ENCODE assay signal across 9 cellular contexts in the genomic region with DNA sequence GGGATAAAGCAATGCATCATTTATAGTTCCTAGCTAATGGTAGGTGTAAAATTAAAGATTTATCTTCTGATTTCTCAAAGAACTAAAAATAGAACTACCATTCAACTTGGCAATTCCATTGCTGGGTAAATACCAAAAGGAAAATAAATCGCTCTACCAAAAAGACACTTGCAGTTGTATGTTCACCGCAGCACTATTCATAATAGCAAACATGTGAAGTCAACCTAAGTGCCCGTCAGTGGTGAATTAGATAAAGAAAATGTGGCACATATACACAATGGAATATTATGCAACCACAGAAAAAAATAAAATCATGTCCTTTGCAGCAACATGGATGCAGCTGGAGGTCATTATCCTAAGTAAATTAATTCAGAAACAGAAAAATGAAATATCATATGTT.
"Had no signal": no experiment of that assay in that cellular context is flagged by ENCODE, and none has a peak within 500 bp of the region (broad histone marks: within the 10 kb centered on the region; RNA-seq: fewer than 3 reads in every experiment).

No MANE protein-coding gene starts in this region.

- DNase-seq: GOT3, H7, HFFc6, IMR-90, KG1 had no signal

- H3K36me3 ChIP-seq: HAP-1 had no signal

- H3K4me3 ChIP-seq: GM23248, HAP-1, K562 had no signal

- ATAC-seq: HCT116, K562 had no signal

- H3K4me1 ChIP-seq: HAP-1 had no signal

- H3K4me3 Mint-ChIP-seq: HFFc6 had no signal

- H3K27ac ChIP-seq: GM23248 had no signal

- H3K9me3 ChIP-seq: HAP-1 had no signal
